1 cellular context compared by ENCODE assay signal in genomic region chr1:32394141-32394889, GRCh38.
TF ChIP-seq lines count a peak whose summit lies in the region.

A gene with protein sequence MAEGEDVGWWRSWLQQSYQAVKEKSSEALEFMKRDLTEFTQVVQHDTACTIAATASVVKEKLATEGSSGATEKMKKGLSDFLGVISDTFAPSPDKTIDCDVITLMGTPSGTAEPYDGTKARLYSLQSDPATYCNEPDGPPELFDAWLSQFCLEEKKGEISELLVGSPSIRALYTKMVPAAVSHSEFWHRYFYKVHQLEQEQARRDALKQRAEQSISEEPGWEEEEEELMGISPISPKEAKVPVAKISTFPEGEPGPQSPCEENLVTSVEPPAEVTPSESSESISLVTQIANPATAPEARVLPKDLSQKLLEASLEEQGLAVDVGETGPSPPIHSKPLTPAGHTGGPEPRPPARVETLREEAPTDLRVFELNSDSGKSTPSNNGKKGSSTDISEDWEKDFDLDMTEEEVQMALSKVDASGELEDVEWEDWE (minus strand): TSS chr1:32394441. CDS start chr1:32394414, 27 bp downstream.

TF ChIP-seq in K562, 482 proteins besides CTCF, POLR2A, EP300 and RAD21 (continued from another document):
- TF ChIP-seq ID3 (CRISPR knock-in tag; IDR thresholded peaks at IDR 0.05) (no peak), ID3 (tag; IDR thresholded peaks at IDR 0.05) (peak; percentile 77; the same call in 1 of the 2 replicates), ETV1 (tag; conservative IDR thresholded peaks at IDR 0.05; ENCODE audit: low read depth) (no peak; the same call in 1 of the 2 replicates), TCF3 (CRISPR knock-in tag; IDR thresholded peaks at IDR 0.05) (peak; percentile 64; the same call in 1 of the 2 replicates), GATAD2B (IDR thresholded peaks at IDR 0.05; ENCODE audit: borderline replicate concordance) (no peak), TARDBP (IDR thresholded peaks at IDR 0.05) (peak; percentile 56; the same call in 1 of the 2 replicates), ZNF766 (CRISPR knock-in tag; conservative IDR thresholded peaks at IDR 0.05) (no peak), CHD4 (IDR thresholded peaks at IDR 0.05; ENCODE audit: insufficient read depth, insufficient replicate concordance, low read depth, low read length, poor library complexity, severe bottlenecking) (no peak), PRPF4 (IDR thresholded peaks at IDR 0.05; ENCODE audit: insufficient read depth, low read depth, low read length, poor library complexity, severe bottlenecking) (no peak), HINFP (tag; conservative IDR thresholded peaks at IDR 0.05; ENCODE audit: low read depth) (no peak), HMG20A (CRISPR knock-in tag; conservative IDR thresholded peaks at IDR 0.05) (no peak), TCF7 (IDR thresholded peaks at IDR 0.05; ENCODE audit: borderline replicate concordance) (0 out of 2 replicates have a peak, but pooled peaks have one; percentile 34), HEY1 (CRISPR knock-in tag; IDR thresholded peaks at IDR 0.05; ENCODE audit: borderline replicate concordance) (no peak), DNMT1 (IDR thresholded peaks at IDR 0.05) (no peak), KLF1 (tag; IDR thresholded peaks at IDR 0.05) (no peak), E2F8 (IDR thresholded peaks at IDR 0.05; ENCODE audit: low read depth, partially characterized antibody) (peak; percentile 71), BCL6 (CRISPR knock-in tag; IDR thresholded peaks at IDR 0.05) (no peak), SP1 (CRISPR knock-in tag; IDR thresholded peaks at IDR 0.05) (peak; percentile 99), RBFOX2 (IDR thresholded peaks at IDR 0.05; ENCODE audit: low read depth, low read length) (peak; percentile 86), NCOA2 (IDR thresholded peaks at IDR 0.05; ENCODE audit: partially characterized antibody in 2 of 2) (no peak), KDM4B (IDR thresholded peaks at IDR 0.05; ENCODE audit: borderline replicate concordance in 2 of 2, low read depth in 1 of 2) (no peak), CTCFL (IDR thresholded peaks at IDR 0.05; ENCODE audit: borderline replicate concordance, insufficient read depth, low read depth, low read length, poor library complexity, severe bottlenecking) (no peak), SOX6 (IDR thresholded peaks at IDR 0.05) (peak; percentile 95), MTA1 (IDR thresholded peaks at IDR 0.05; ENCODE audit: borderline replicate concordance) (no peak), STAG1 (CRISPR knock-in tag; IDR thresholded peaks at IDR 0.05; ENCODE audit: borderline replicate concordance) (no peak), E2F3 (CRISPR knock-in tag; IDR thresholded peaks at IDR 0.05) (no peak), NUFIP1 (IDR thresholded peaks at IDR 0.05; ENCODE audit: partially characterized antibody) (peak; percentile 16), CHD2 (IDR thresholded peaks at IDR 0.05; ENCODE audit: low read depth, low read length) (peak; percentile 39), TAF1 (IDR thresholded peaks at IDR 0.05; ENCODE audit: control insufficient read depth, extremely low read depth, insufficient read depth, low read length, severe bottlenecking) (peak; percentile 92), ZNF655 (CRISPR knock-in tag; IDR thresholded peaks at IDR 0.05) (no peak)
- TF ChIP-seq, protein P1, sequence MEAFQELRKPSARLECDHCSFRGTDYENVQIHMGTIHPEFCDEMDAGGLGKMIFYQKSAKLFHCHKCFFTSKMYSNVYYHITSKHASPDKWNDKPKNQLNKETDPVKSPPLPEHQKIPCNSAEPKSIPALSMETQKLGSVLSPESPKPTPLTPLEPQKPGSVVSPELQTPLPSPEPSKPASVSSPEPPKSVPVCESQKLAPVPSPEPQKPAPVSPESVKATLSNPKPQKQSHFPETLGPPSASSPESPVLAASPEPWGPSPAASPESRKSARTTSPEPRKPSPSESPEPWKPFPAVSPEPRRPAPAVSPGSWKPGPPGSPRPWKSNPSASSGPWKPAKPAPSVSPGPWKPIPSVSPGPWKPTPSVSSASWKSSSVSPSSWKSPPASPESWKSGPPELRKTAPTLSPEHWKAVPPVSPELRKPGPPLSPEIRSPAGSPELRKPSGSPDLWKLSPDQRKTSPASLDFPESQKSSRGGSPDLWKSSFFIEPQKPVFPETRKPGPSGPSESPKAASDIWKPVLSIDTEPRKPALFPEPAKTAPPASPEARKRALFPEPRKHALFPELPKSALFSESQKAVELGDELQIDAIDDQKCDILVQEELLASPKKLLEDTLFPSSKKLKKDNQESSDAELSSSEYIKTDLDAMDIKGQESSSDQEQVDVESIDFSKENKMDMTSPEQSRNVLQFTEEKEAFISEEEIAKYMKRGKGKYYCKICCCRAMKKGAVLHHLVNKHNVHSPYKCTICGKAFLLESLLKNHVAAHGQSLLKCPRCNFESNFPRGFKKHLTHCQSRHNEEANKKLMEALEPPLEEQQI (IDR thresholded peaks at IDR 0.05), result no peak
- TF ChIP-seq, protein P2, sequence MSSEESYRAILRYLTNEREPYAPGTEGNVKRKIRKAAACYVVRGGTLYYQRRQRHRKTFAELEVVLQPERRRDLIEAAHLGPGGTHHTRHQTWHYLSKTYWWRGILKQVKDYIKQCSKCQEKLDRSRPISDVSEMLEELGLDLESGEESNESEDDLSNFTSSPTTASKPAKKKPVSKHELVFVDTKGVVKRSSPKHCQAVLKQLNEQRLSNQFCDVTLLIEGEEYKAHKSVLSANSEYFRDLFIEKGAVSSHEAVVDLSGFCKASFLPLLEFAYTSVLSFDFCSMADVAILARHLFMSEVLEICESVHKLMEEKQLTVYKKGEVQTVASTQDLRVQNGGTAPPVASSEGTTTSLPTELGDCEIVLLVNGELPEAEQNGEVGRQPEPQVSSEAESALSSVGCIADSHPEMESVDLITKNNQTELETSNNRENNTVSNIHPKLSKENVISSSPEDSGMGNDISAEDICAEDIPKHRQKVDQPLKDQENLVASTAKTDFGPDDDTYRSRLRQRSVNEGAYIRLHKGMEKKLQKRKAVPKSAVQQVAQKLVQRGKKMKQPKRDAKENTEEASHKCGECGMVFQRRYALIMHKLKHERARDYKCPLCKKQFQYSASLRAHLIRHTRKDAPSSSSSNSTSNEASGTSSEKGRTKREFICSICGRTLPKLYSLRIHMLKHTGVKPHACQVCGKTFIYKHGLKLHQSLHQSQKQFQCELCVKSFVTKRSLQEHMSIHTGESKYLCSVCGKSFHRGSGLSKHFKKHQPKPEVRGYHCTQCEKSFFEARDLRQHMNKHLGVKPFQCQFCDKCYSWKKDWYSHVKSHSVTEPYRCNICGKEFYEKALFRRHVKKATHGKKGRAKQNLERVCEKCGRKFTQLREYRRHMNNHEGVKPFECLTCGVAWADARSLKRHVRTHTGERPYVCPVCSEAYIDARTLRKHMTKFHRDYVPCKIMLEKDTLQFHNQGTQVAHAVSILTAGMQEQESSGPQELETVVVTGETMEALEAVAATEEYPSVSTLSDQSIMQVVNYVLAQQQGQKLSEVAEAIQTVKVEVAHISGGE (CRISPR knock-in tag; IDR thresholded peaks at IDR 0.05), result peak in 1 of 3 experiments; percentile 59; a peak in 2 of 6 replicates
- TF ChIP-seq, protein P3, sequence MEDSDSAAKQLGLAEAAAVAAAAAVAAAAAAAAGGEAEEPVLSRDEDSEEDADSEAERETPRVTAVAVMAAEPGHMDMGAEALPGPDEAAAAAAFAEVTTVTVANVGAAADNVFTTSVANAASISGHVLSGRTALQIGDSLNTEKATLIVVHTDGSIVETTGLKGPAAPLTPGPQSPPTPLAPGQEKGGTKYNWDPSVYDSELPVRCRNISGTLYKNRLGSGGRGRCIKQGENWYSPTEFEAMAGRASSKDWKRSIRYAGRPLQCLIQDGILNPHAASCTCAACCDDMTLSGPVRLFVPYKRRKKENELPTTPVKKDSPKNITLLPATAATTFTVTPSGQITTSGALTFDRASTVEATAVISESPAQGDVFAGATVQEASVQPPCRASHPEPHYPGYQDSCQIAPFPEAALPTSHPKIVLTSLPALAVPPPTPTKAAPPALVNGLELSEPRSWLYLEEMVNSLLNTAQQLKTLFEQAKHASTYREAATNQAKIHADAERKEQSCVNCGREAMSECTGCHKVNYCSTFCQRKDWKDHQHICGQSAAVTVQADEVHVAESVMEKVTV (CRISPR knock-in tag; IDR thresholded peaks at IDR 0.05), result no peak
- TF ChIP-seq, protein P4, sequence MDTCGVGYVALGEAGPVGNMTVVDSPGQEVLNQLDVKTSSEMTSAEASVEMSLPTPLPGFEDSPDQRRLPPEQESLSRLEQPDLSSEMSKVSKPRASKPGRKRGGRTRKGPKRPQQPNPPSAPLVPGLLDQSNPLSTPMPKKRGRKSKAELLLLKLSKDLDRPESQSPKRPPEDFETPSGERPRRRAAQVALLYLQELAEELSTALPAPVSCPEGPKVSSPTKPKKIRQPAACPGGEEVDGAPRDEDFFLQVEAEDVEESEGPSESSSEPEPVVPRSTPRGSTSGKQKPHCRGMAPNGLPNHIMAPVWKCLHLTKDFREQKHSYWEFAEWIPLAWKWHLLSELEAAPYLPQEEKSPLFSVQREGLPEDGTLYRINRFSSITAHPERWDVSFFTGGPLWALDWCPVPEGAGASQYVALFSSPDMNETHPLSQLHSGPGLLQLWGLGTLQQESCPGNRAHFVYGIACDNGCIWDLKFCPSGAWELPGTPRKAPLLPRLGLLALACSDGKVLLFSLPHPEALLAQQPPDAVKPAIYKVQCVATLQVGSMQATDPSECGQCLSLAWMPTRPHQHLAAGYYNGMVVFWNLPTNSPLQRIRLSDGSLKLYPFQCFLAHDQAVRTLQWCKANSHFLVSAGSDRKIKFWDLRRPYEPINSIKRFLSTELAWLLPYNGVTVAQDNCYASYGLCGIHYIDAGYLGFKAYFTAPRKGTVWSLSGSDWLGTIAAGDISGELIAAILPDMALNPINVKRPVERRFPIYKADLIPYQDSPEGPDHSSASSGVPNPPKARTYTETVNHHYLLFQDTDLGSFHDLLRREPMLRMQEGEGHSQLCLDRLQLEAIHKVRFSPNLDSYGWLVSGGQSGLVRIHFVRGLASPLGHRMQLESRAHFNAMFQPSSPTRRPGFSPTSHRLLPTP (IDR thresholded peaks at IDR 0.05; ENCODE audit: borderline replicate concordance, extremely low read depth, insufficient read length), result no peak
